ENCODE assay signal across 23 cellular contexts in the genomic region with DNA sequence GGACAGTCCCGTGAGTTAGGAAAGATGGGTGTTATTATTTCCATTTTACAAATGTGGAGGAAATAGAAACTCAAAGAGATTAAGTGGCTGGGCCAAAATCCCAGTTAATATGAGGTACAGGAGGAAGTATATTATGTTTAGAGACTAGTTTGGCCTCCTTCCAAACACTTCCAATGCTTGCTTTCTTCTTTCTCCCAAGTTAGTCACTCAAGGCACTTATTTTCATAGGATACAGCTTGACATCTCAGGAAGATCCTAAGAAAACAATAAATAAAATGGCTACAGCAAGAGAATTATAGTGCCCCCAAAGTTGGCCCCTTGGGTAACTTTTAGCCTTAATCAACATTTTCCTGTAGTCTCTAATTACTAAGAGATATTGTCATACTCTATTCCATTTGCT. TPM values are rescaled to one million over a fixed set of nuclear protein-coding genes. Genes with fewer than 3 reads are reported as not detected.
A peak's percentile ranks its signal among the peaks of the same experiment; 100 is the strongest.
DNase-seq lines count a peak whose midpoint lies in the region; ATAC-seq and TF ChIP-seq lines count a peak whose summit lies in the region.
"Had no signal": no experiment of that assay in that cellular context is flagged by ENCODE, and none has a peak within 500 bp of the region (broad histone marks: within the 10 kb centered on the region; RNA-seq: fewer than 3 reads in every experiment).

No MANE protein-coding gene starts in this region.

- peaks cover 31 to 69% of the 10 kb centered on the region in 2 experiments for H3K79me1 ChIP-seq in IMR-90 (ENCODE audit: low read depth in 1 of 2, low read length in 2 of 2)

- H3K27ac Mint-ChIP-seq in activated naive CD8-positive, alpha-beta T cell treated with anti-CD3 and anti-CD28 coated beads for 36 hours: no peak overlapping the region
- H3K27ac Mint-ChIP-seq: activated CD4-positive, alpha-beta memory T cell treated with anti-CD3 and anti-CD28 coated beads, Interleukin-2, amount 10 ng/mL, durations not matched to agents 7 days and 5 days; activated naive CD8-positive, alpha-beta T cell treated with anti-CD3 and anti-CD28 coated beads, Interleukin-2, amount 50 U/mL, for 24 hours had no signal

- TF ChIP-seq POLR2A in IMR-90 (IDR thresholded peaks at IDR 0.05; ENCODE audit: low read depth, low read length): no peak

- no peak overlapping the region for H2BK120ac ChIP-seq in IMR-90 (ENCODE audit: low read depth, low read length)

- H3K36me3 ChIP-seq in IMR-90 (ENCODE audit: control insufficient read depth, insufficient read depth, low read length): peaks cover 41% of the 10 kb centered on the region
- peaks cover 0 to 44% of the 10 kb centered on the region in 2 donors for H3K36me3 ChIP-seq in left lung
- H3K36me3 ChIP-seq: ovary had no signal

- H3K14ac ChIP-seq in IMR-90 (replicated peaks; ENCODE audit: low read depth, low read length): no peak overlapping the region; the same call in 1 of the 2 replicates

- no TSS peak for BruUV-seq in IMR-90 (replicated peaks; lab: Mats Ljungman, UMichigan)

- 0 out of 2 replicates have a peak overlapping the region, but pooled peaks have one; percentile 24 for H2AK5ac ChIP-seq in IMR-90 (ENCODE audit: low read depth, low read length)

- WGBS in IMR-90 (ENCODE audit: extremely low coverage in 2 of 2, insufficient read length in 1 of 2), 2 experiments: no CpG with 5 or more reads among the region's 1 CpG

- POLR2A ChIA-PET in IMR-90 (lab: Charles Lee; ENCODE audit: unreplicated experiment): no interaction called here

- no peaks in the 10 kb centered on the region for H3K27me3 ChIP-seq in IMR-90 (ENCODE audit: control insufficient read depth, insufficient read depth, low read length)
- no peaks in the 10 kb centered on the region for H3K27me3 ChIP-seq in left lung
- H3K27me3 ChIP-seq: BLaER1, ovary had no signal

- dilution Hi-C loops in IMR-90 (cut with HindIII; ENCODE audit: low sequenced_read_pairs, unreplicated experiment): no loop called here

- H3K4me3 ChIP-seq in IMR-90 (ENCODE audit: insufficient read depth, low read depth, low read length): no peak overlapping the region
- no peak overlapping the region for H3K4me3 ChIP-seq in left lung
- H3K4me3 ChIP-seq: BLaER1, ovary had no signal

- no peak overlapping the region for H3K4me2 ChIP-seq in IMR-90 (ENCODE audit: low read depth, low read length)
- H3K4me2 ChIP-seq: BLaER1 had no signal

- no peak overlapping the region for H3K4me3 Mint-ChIP-seq in activated naive CD8-positive, alpha-beta T cell treated with anti-CD3 and anti-CD28 coated beads for 36 hours
- H3K4me3 Mint-ChIP-seq: activated CD4-positive, alpha-beta memory T cell treated with anti-CD3 and anti-CD28 coated beads, Interleukin-2, amount 10 ng/mL, durations not matched to agents 7 days and 5 days; activated naive CD8-positive, alpha-beta T cell treated with anti-CD3 and anti-CD28 coated beads, Interleukin-2, amount 50 U/mL, for 24 hours; naive thymus-derived CD8-positive, alpha-beta T cell had no signal

- no peak for TF ChIP-seq RAD21 in IMR-90 (IDR thresholded peaks at IDR 0.05; ENCODE audit: low read length)

- no peak overlapping the region for H4K5ac ChIP-seq in IMR-90 (ENCODE audit: low read depth, low read length)

- no peak overlapping the region for H3K9ac ChIP-seq in IMR-90 (ENCODE audit: low read depth, low read length)
- H3K9ac ChIP-seq: BLaER1 had no signal

- ATAC-seq in IMR-90 (ENCODE audit: low read depth) (no peak), left lung (no peak)
- ATAC-seq: activated naive CD8-positive, alpha-beta T cell treated with anti-CD3 and anti-CD28 coated beads, Interleukin-2, amount 50 U/mL, for 24 hours; naive thymus-derived CD8-positive, alpha-beta T cell; Right ventricle myocardium inferior had no signal

- no peak overlapping the region for H2BK20ac ChIP-seq in IMR-90 (ENCODE audit: low read depth, low read length)

- TF ChIP-seq CTCF in IMR-90 (conservative IDR thresholded peaks at IDR 0.05; ENCODE audit: low read depth, low read length) (no peak), left lung (IDR thresholded peaks at IDR 0.05) (no peak)

- no peaks in the 10 kb centered on the region for H3K9me3 Mint-ChIP-seq in activated naive CD8-positive, alpha-beta T cell treated with anti-CD3 and anti-CD28 coated beads for 36 hours
- H3K9me3 Mint-ChIP-seq: activated CD4-positive, alpha-beta memory T cell treated with anti-CD3 and anti-CD28 coated beads, Interleukin-2, amount 10 ng/mL, durations not matched to agents 7 days and 5 days; activated naive CD8-positive, alpha-beta T cell treated with anti-CD3 and anti-CD28 coated beads, Interleukin-2, amount 50 U/mL, for 24 hours; naive thymus-derived CD8-positive, alpha-beta T cell had no signal

- H3K4ac ChIP-seq in IMR-90 (ENCODE audit: low read depth, low read length): no peak overlapping the region

- H3K27ac ChIP-seq in IMR-90 (ENCODE audit: insufficient read depth, low read length) (no peak overlapping the region), cingulate gyrus (ENCODE audit: low read depth, low read length) (peak overlapping the region; percentile 33), left lung (no peak overlapping the region)
- H3K27ac ChIP-seq: BLaER1, ovary had no signal

- H3K9me1 ChIP-seq in IMR-90 (ENCODE audit: insufficient read depth, low read length): peaks cover 7% of the 10 kb centered on the region; the same call in 1 of the 2 replicates

- H4K8ac ChIP-seq in IMR-90 (ENCODE audit: low read depth in 2 of 2, low read length in 2 of 2): no peak overlapping the region

- DNase-seq in A172 (ENCODE audit: low spot score): peak; percentile 72
- DNase-seq in IMR-90: peak; percentile 74
- DNase-seq in left kidney (ENCODE audit: low read depth, low spot score): peak; percentile 40
- DNase-seq in left lung: no peak
- DNase-seq in mesenteric fat pad (ENCODE audit: low spot score): no peak
- no peak for DNase-seq in NCI-H2171 treated with DMSO at 0.1 percent for 48 hours (lab: John Stamatoyannopoulos, UW)
- no peak for DNase-seq in activated naive CD8-positive, alpha-beta T cell treated with anti-CD3 and anti-CD28 coated beads for 36 hours
- DNase-seq: ACHN; activated CD4-positive, alpha-beta memory T cell treated with anti-CD3 and anti-CD28 coated beads, Interleukin-2, amount 10 ng/mL, durations not matched to agents 7 days and 5 days; activated effector memory CD4-positive, alpha-beta T cell treated with anti-CD3 and anti-CD28 coated beads, Interleukin-2, amount 50 U/mL, for 16 hours; activated naive CD8-positive, alpha-beta T cell treated with anti-CD3 and anti-CD28 coated beads, Interleukin-2, amount 50 U/mL, for 24 hours; activated T-cell treated with anti-CD3 and anti-CD28 coated beads for 4 hours; EL; kidney glomerular epithelial cell; MM.1S; naive thymus-derived CD8-positive, alpha-beta T cell; NCI-H226; NCI-H774; ovary; stimulated activated CD8-positive, alpha-beta memory T cell treated with anti-CD3 and anti-CD28 coated beads, Interleukin-4, amount 100 ng/mL, for 48 hours had no signal

- no peak overlapping the region for H3K56ac ChIP-seq in IMR-90 (ENCODE audit: extremely low read depth, insufficient read depth, low read length)

- no peaks in the 10 kb centered on the region for H3K36me3 Mint-ChIP-seq in activated naive CD8-positive, alpha-beta T cell treated with anti-CD3 and anti-CD28 coated beads for 36 hours

- peak overlapping the region; percentile 45 for H2BK5ac ChIP-seq in IMR-90 (ENCODE audit: low read depth, low read length, poor library complexity, severe bottlenecking)

- no peak overlapping the region for H3K18ac ChIP-seq in IMR-90 (ENCODE audit: low read depth, low read length)

- in situ Hi-C loops in IMR-90 (cut with MboI; ENCODE audit: low sequenced_read_pairs): no loop called here

- intact Hi-C loops in IMR-90 (cut with micrococcal nuclease): no loop called here
- intact Hi-C loops in left lung (cut with DNase I): no loop called here

- H2AFZ ChIP-seq in IMR-90 (replicated peaks; ENCODE audit: low read length, poor library complexity): no peak overlapping the region

- H2BK15ac ChIP-seq in IMR-90 (ENCODE audit: low read depth, low read length): no peak overlapping the region

- H3K9me3 ChIP-seq in IMR-90 (ENCODE audit: control insufficient read depth, insufficient read depth, low read length) (no peaks in the 10 kb centered on the region), left lung (no peaks in the 10 kb centered on the region)
- H3K9me3 ChIP-seq: BLaER1, ovary had no signal

- H3K23ac ChIP-seq in IMR-90 (ENCODE audit: low read depth, low read length): no peak overlapping the region

- H3K27me3 Mint-ChIP-seq in activated naive CD8-positive, alpha-beta T cell treated with anti-CD3 and anti-CD28 coated beads for 36 hours: no peaks in the 10 kb centered on the region
- H3K27me3 Mint-ChIP-seq: activated naive CD8-positive, alpha-beta T cell treated with anti-CD3 and anti-CD28 coated beads, Interleukin-2, amount 50 U/mL, for 24 hours; naive thymus-derived CD8-positive, alpha-beta T cell had no signal

- CTCF ChIA-PET in IMR-90 (lab: Yijun Ruan, JAX): interaction anchor here (1.3 kb wide), 1 partner anchor 65 kb away, joined by 3 read pairs; no protein-coding TSS in a partner anchor

- peaks cover 12% of the 10 kb centered on the region; the same call in 1 of the 2 replicates for H4K20me1 ChIP-seq in IMR-90 (ENCODE audit: insufficient read depth, low read length)

- no peak overlapping the region for H2AK9ac ChIP-seq in IMR-90 (replicated peaks; ENCODE audit: low read depth, low read length, poor library complexity)

- H3K4me1 Mint-ChIP-seq in activated naive CD8-positive, alpha-beta T cell treated with anti-CD3 and anti-CD28 coated beads for 36 hours: no peaks in the 10 kb centered on the region
- H3K4me1 Mint-ChIP-seq: activated CD4-positive, alpha-beta memory T cell treated with anti-CD3 and anti-CD28 coated beads, Interleukin-2, amount 10 ng/mL, durations not matched to agents 7 days and 5 days; activated naive CD8-positive, alpha-beta T cell treated with anti-CD3 and anti-CD28 coated beads, Interleukin-2, amount 50 U/mL, for 24 hours; naive thymus-derived CD8-positive, alpha-beta T cell had no signal

- no peak overlapping the region for H4K91ac ChIP-seq in IMR-90 (ENCODE audit: insufficient read depth, low read depth, low read length)

- H3K4me1 ChIP-seq in IMR-90 (ENCODE audit: control insufficient read depth, insufficient read depth, low read length) (peaks cover 9% of the 10 kb centered on the region), left lung (no peaks in the 10 kb centered on the region)
- H3K4me1 ChIP-seq: BLaER1 had no signal

TF ChIP-seq in IMR-90, 13 proteins besides CTCF, POLR2A, EP300 and RAD21 (continues in another document):
- TF ChIP-seq CHD1 (IDR thresholded peaks at IDR 0.05; ENCODE audit: low read depth, low read length) (no peak), MAZ (IDR thresholded peaks at IDR 0.05; ENCODE audit: borderline replicate concordance, low read depth, low read length) (no peak), MXI1 (IDR thresholded peaks at IDR 0.05; ENCODE audit: borderline replicate concordance, low read depth, low read length) (no peak)

RNA-seq across cellular contexts. Expression of a gene that starts 47.5 kb away (rescaled TPM):
- total RNA-seq in A172 (2014; rRNA removed; shearing (Covaris generic)): 41.4 and 44.7 TPM in 2 replicates
- total RNA-seq in IMR-90 (2012; rRNA removed) (13.9 and 14.0 TPM in 2 replicates), left lung (10 to 100 TPM; 49.3 to 59.2 TPM), mesenteric fat pad (40.9 TPM)
- 23.4 and 29.6 TPM in 2 replicates for polyA plus RNA-seq in IMR-90 (2012; rRNA removed)
- 10.4 and 14.0 TPM in 2 replicates for polyA plus RNA-seq in IMR-90 (2012; cell fraction: cytosol; rRNA removed)
- 18.1 and 35.9 TPM in 2 replicates for polyA plus RNA-seq in IMR-90 (2012; cell fraction: nucleus; rRNA removed; ENCODE audit: low replicate concordance)
- total RNA-seq in activated naive CD8-positive, alpha-beta T cell treated with anti-CD3 and anti-CD28 coated beads for 36 hours: 10 to 100 TPM; 69.2 to 69.4 TPM

Comparison
In these comparisons a context has a peak if more than half of its experiments do, and no peak if none do; other contexts are left out.
1. DNase-seq: peak in A172 (single experiment), IMR-90 (single experiment) and left kidney (single experiment); none in left lung (0 of 2), mesenteric fat pad (single experiment), NCI-H2171 treated with DMSO at 0.1 percent for 48 hours (single experiment) and activated naive CD8-positive, alpha-beta T cell treated with anti-CD3 and anti-CD28 coated beads for 36 hours (single experiment).